ENCODE assay signal across 7 cellular contexts in the genomic region with DNA sequence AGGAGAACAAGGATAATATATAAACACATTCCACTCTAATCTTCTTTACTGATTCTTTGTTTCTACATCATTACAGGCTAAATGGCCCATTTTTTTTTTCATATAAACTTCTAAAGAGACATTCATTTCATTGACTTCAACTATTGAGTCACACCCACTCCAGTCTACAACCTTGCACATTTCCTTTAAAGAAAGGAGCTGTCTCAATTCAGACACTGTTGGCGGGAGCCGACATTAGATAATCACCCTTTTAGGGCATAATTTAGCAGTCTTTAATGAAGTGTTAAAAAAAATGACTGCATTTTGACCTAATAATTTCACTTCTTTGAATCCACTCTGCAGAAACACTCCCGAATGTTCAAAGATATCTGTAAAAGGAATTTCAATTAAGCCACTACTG. TPM values are rescaled to one million over a fixed set of nuclear protein-coding genes. Genes with fewer than 3 reads are reported as not detected.
DNase-seq lines count a peak whose midpoint lies in the region; ATAC-seq, FAIRE-seq and TF ChIP-seq lines count a peak whose summit lies in the region.

No MANE protein-coding gene starts in this region.

- H2AFZ ChIP-seq in astrocyte (ENCODE audit: low read depth, low read length) (peak overlapping the region; percentile 50), neuronal stem cell (ENCODE audit: low read length) (peak overlapping the region; percentile 93)

- no peak overlapping the region for H3K4ac ChIP-seq in neuronal stem cell (ENCODE audit: low read length)

- H3K4me1 ChIP-seq in astrocyte (ENCODE audit: insufficient read depth, low read length) (peaks cover 18% of the 10 kb centered on the region), neuronal stem cell (ENCODE audit: control insufficient read depth in 2 of 2, insufficient read depth in 1 of 2, low read depth in 1 of 2, low read length in 2 of 2) (peaks cover 0 to 5% of the 10 kb centered on the region in 2 donors)

- no peak for FAIRE-seq in astrocyte (lab: Jason Lieb, UNC)

- H2BK12ac ChIP-seq in neuronal stem cell (ENCODE audit: low read length): no peak overlapping the region

- no peak overlapping the region for H3K14ac ChIP-seq in neuronal stem cell (ENCODE audit: low read length)

- peak overlapping the region; percentile 81 for H3K4me2 ChIP-seq in astrocyte (ENCODE audit: low read length)
- no peak overlapping the region for H3K4me2 ChIP-seq in neuronal stem cell (ENCODE audit: insufficient read depth, low read length, poor library complexity, severe bottlenecking)

- H3K23ac ChIP-seq in neuronal stem cell (ENCODE audit: low read depth, low read length, poor library complexity): no peak overlapping the region

- H4K8ac ChIP-seq in neuronal stem cell (ENCODE audit: low read depth, low read length): no peak overlapping the region

- H3K36me3 Mint-ChIP-seq in astrocyte (ENCODE audit: low read depth, unreplicated experiment): peaks cover 3% of the 10 kb centered on the region

- TF ChIP-seq CTCF in GM12865 (IDR thresholded peaks at IDR 0.05; ENCODE audit: insufficient read depth, low read depth, low read length, missing control alignments) (no peak), astrocyte (IDR thresholded peaks at IDR 0.05; ENCODE audit: insufficient read depth, low read depth, low read length) (no peak), lower leg skin (IDR thresholded peaks at IDR 0.05) (no peak)

- intact Hi-C loops in lower leg skin (cut with DNase I; ENCODE audit: low total_unique reads): no loop called here

- H4K91ac ChIP-seq in neuronal stem cell (ENCODE audit: low read depth, low read length, poor library complexity): no peak overlapping the region

- peak overlapping the region; percentile 68 for H3K4me3 Mint-ChIP-seq in astrocyte (ENCODE audit: unreplicated experiment)

- H3K27ac ChIP-seq in astrocyte (ENCODE audit: low read depth, low read length) (no peak overlapping the region), neuronal stem cell (replicated peaks; ENCODE audit: low read length) (no peak overlapping the region)

- H3K9me3 ChIP-seq in astrocyte (ENCODE audit: insufficient read depth, low read depth, low read length) (peaks cover 5% of the 10 kb centered on the region), neuronal stem cell (replicated peaks in 1 of 2; ENCODE audit: control insufficient read depth in 2 of 2, insufficient read depth in 1 of 2, low read depth in 1 of 2, low read length in 2 of 2) (peaks cover 5 to 10% of the 10 kb centered on the region in 2 donors)

- no peak for ATAC-seq in GM21447 (IDR thresholded peaks at IDR 0.05; ENCODE audit: unreplicated experiment)
- no peak for ATAC-seq in GM21526 (IDR thresholded peaks at IDR 0.05; ENCODE audit: low FRiP score, unreplicated experiment)

- no peaks in the 10 kb centered on the region for H4K20me1 ChIP-seq in astrocyte (ENCODE audit: insufficient read depth, low read length)

- peak overlapping the region; percentile 84 for H3K9ac ChIP-seq in astrocyte (ENCODE audit: low read length)
- H3K9ac ChIP-seq in neuronal stem cell (ENCODE audit: low read depth, low read length, poor library complexity): no peak overlapping the region

- no peaks in the 10 kb centered on the region for H3K9me3 Mint-ChIP-seq in astrocyte (ENCODE audit: unreplicated experiment)

- H3K79me2 ChIP-seq in astrocyte (ENCODE audit: insufficient read depth, low read length): no peaks in the 10 kb centered on the region

- H3K4me3 ChIP-seq in GM12865 (ENCODE audit: low read depth, low read length) (peak overlapping the region; percentile 92), astrocyte (ENCODE audit: insufficient read depth, low read depth, low read length) (peak overlapping the region; percentile 60), neuronal stem cell (ENCODE audit: low read length in 2 of 2) (peak overlapping the region in 1 of 2 donors; percentile 68), lower leg skin (ENCODE audit: low read depth, poor library complexity, severe bottlenecking) (no peak overlapping the region)

- no peak overlapping the region for H3K18ac ChIP-seq in neuronal stem cell (ENCODE audit: low read length)

- no peaks in the 10 kb centered on the region for H3K27me3 ChIP-seq in astrocyte (ENCODE audit: insufficient read depth, low read length)
- H3K27me3 ChIP-seq in neuronal stem cell (ENCODE audit: control insufficient read depth in 3 of 3, insufficient read depth in 3 of 3, low read depth in 1 of 3, low read length in 3 of 3): no peaks in the 10 kb centered on the region

- no peak overlapping the region for H2BK15ac ChIP-seq in neuronal stem cell (ENCODE audit: low read length)

- no peaks in the 10 kb centered on the region for H3K36me3 ChIP-seq in astrocyte (ENCODE audit: insufficient read depth, low read length)
- H3K36me3 ChIP-seq in neuronal stem cell (replicated peaks in 1 of 2; ENCODE audit: control insufficient read depth in 2 of 2, insufficient read depth in 2 of 2, low read length in 2 of 2): no peaks in the 10 kb centered on the region

- TF ChIP-seq POLR2A in lower leg skin (IDR thresholded peaks at IDR 0.05): no peak

- DNase-seq in GM12865 (ENCODE audit: low read depth): no peak
- peak; percentile 78 for DNase-seq in NCI-H1092 treated with DMSO at 0.1 percent for 48 hours (lab: John Stamatoyannopoulos, UW)
- no peak for DNase-seq in astrocyte (ENCODE audit: low read depth)
- DNase-seq in neuronal stem cell (ENCODE audit: low spot score): no peak
- no peak for DNase-seq in lower leg skin (ENCODE audit: low spot score in 2 of 2)

- H3K79me1 ChIP-seq in neuronal stem cell (ENCODE audit: low read depth, low read length): no peaks in the 10 kb centered on the region

- no peak overlapping the region for H2AK5ac ChIP-seq in neuronal stem cell (ENCODE audit: low read depth, low read length)

- no CpG with 5 or more reads among the region's 3 CpGs for WGBS in neuronal stem cell (ENCODE audit: extremely low coverage in 2 of 2, insufficient read length in 2 of 2, insufficient replicate concordance in 1 of 2), 2 donors
- 34 to 47% methylated on average over 3 of the region's 3 CpGs for WGBS in lower leg skin, 2 donors

- no peak overlapping the region for H2BK5ac ChIP-seq in neuronal stem cell (ENCODE audit: low read length)

- H3K4me1 Mint-ChIP-seq in astrocyte (ENCODE audit: low read depth, unreplicated experiment): peaks cover 15% of the 10 kb centered on the region

- no peak overlapping the region for H2BK120ac ChIP-seq in neuronal stem cell (ENCODE audit: low read depth, low read length)

- no peaks in the 10 kb centered on the region for H3K27me3 Mint-ChIP-seq in astrocyte (ENCODE audit: low read depth, unreplicated experiment)

- no peak overlapping the region for H3K27ac Mint-ChIP-seq in astrocyte (ENCODE audit: unreplicated experiment)

RNA-seq across cellular contexts. Expression of gene EPM2A, which starts 1.6 kb away (rescaled TPM):
- total RNA-seq in astrocyte: 5.2 and 6.2 TPM in 2 replicates
- 3.8 TPM for polyA plus RNA-seq in neuronal stem cell (2013, experiment 1 of 2)
- 3.9 TPM for polyA plus RNA-seq in neuronal stem cell (2013, experiment 2 of 2)
- total RNA-seq in lower leg skin: 10 to 100 TPM in 1 of 4 donors, 1 to 10 TPM in 3; 1.5 to 15.0 (median 7.1) TPM
